Comparison of ENCODE assay signal across 11 cellular contexts in the genomic region with DNA sequence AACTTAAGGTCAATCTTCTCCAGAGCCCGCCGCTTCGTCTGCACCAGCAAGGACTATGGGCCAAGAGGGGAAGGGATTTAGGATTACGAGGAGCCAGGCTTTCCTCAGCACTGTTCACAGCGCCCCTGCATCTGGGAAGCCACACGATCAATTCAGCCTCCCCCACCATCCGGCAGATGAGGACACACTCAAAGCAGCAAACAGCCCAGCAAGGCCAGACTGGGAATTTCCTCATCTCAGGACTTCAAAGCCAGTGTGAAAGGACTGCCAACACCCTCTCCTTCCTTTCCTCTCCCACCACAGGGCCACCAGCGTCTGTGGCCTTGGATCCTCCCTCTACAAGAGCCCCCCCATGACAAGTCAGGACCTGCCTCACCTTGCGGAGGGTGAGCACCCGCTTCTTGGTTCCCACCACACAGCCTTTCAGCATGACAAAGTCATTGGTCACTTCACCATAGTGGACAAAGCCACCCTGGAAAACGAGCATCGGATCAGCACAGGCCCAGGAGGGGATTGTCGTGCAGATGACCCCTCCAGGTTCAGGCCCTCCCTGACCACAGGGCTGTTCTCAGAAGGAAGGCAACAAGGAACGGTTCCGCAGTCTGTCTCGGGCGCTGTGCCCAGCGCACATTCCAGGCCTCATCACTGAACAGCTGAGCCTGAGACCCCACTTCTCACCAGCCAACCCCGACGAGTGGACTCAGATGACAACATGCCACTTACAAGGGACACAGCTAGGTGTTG. TPM values are rescaled to one million over a fixed set of nuclear protein-coding genes. Genes with fewer than 3 reads are reported as not detected.
DNase-seq lines count a peak whose midpoint lies in the region; ATAC-seq and TF ChIP-seq lines count a peak whose summit lies in the region.
"Had no signal": no experiment of that assay in that cellular context is flagged by ENCODE, and none has a peak within 500 bp of the region (broad histone marks: within the 10 kb centered on the region; RNA-seq: fewer than 3 reads in every experiment).

No MANE protein-coding gene starts in this region.

- no peaks in the 10 kb centered on the region for H3K9me2 ChIP-seq in OCI-LY7 (ENCODE audit: insufficient read depth, low read length)

- intact Hi-C loops in OCI-LY7 (cut with micrococcal nuclease; ENCODE audit: unreplicated experiment) (no loop called here), psoas muscle (cut with DNase I) (loop anchor here (5.0 to 10.0 kb wide), 3 partner anchors 71 to 439 kb away; partner anchors contain the start of genes CBX6 (in 1 of the 2) and PDGFB (in 1 of the 2))
- intact Hi-C loops in activated CD4-positive, alpha-beta T cell treated with anti-CD3 and anti-CD28 coated beads for 36 hours (cut with DNase I, micrococcal nuclease): loop anchor here (5.0 to 10.0 kb wide), 2 partner anchors 96 to 299 kb away; partner anchors contain the start of gene APOBEC3C (in 1 of the 2)

- H2AFZ ChIP-seq in OCI-LY7 (ENCODE audit: low read length): no peak overlapping the region

- TF ChIP-seq CTCF in OCI-LY7 (conservative IDR thresholded peaks at IDR 0.05; ENCODE audit: low read length) (no peak), psoas muscle (IDR thresholded peaks at IDR 0.05) (no peak)

- H3K36me3 Mint-ChIP-seq in activated naive CD4-positive, alpha-beta T cell treated with anti-CD3 and anti-CD28 coated beads, Interleukin-2, amount 50 U/mL, for 24 hours: peaks cover 34% of the 10 kb centered on the region
- H3K36me3 Mint-ChIP-seq in activated CD4-positive, alpha-beta T cell treated with anti-CD3 and anti-CD28 coated beads for 36 hours (ENCODE audit: low read depth): peaks cover 68% of the 10 kb centered on the region

- H4K20me1 ChIP-seq in OCI-LY7 (ENCODE audit: insufficient read depth, low read length): peaks cover 49% of the 10 kb centered on the region

- H3K4me1 ChIP-seq in OCI-LY7 (ENCODE audit: insufficient read depth, low read length, poor library complexity, severe bottlenecking): peaks cover 69% of the 10 kb centered on the region
- H3K4me1 ChIP-seq in psoas muscle: peaks cover 55% of the 10 kb centered on the region

- H3K36me3 ChIP-seq in OCI-LY7 (ENCODE audit: insufficient read depth, low read length): peaks cover 91% of the 10 kb centered on the region
- H3K36me3 ChIP-seq in psoas muscle (ENCODE audit: insufficient read depth in 1 of 2, low read depth in 1 of 2): peaks cover 10 to 71% of the 10 kb centered on the region in 2 donors

- no peaks in the 10 kb centered on the region for H3K9me3 Mint-ChIP-seq in activated naive CD4-positive, alpha-beta T cell treated with anti-CD3 and anti-CD28 coated beads, Interleukin-2, amount 50 U/mL, for 24 hours
- no peaks in the 10 kb centered on the region for H3K9me3 Mint-ChIP-seq in activated CD4-positive, alpha-beta T cell treated with anti-CD3 and anti-CD28 coated beads for 36 hours (ENCODE audit: low read depth)

- WGBS in psoas muscle, 3 donors: 64 to 65% (median 64%) methylated on average over 20 of the region's 20 CpGs

- H3K4me3 ChIP-seq in OCI-LY7 (ENCODE audit: low read depth, low read length, poor library complexity, severe bottlenecking): no peak overlapping the region
- peak overlapping the region; percentile 15 for H3K4me3 ChIP-seq in psoas muscle
- H3K4me3 ChIP-seq: colonic mucosa, sigmoid colon had no signal

- peaks cover 44% of the 10 kb centered on the region for H3K79me2 ChIP-seq in OCI-LY7 (ENCODE audit: insufficient read depth, low read depth, low read length)

- H3K27ac ChIP-seq in OCI-LY7 (ENCODE audit: low read depth, low read length, poor library complexity, severe bottlenecking) (no peak overlapping the region), caudate nucleus (ENCODE audit: low read depth, low read length) (peak overlapping the region; percentile 13), psoas muscle (peak overlapping the region; percentile 26)
- H3K27ac ChIP-seq: colonic mucosa, sigmoid colon had no signal

- POLR2A ChIA-PET in OCI-LY7 (lab: Charles Lee): no interaction called here
- POLR2A ChIA-PET in activated CD4-positive, alpha-beta T cell treated with anti-CD3 and anti-CD28 coated beads for 36 hours (lab: Charles Lee): interaction anchor here (0.7 to 1.0 kb wide), 2 partner anchors 149 to 372 kb away, joined by 3 read pairs; no protein-coding TSS in a partner anchor

- DNase-seq in activated naive CD4-positive, alpha-beta T cell (lab: John Stamatoyannopoulos, UW): no peak
- DNase-seq in OCI-LY7 (ENCODE audit: low spot score): no peak
- DNase-seq in caudate nucleus (lab: John Stamatoyannopoulos, UW): no peak
- no peak for DNase-seq in psoas muscle
- no peak for DNase-seq in activated CD4-positive, alpha-beta T cell treated with anti-CD3 and anti-CD28 coated beads for 36 hours
- no peak for DNase-seq in NCI-H510A (lab: John Stamatoyannopoulos, UW)
- DNase-seq in putamen (ENCODE audit: low spot score): no peak
- DNase-seq: colonic mucosa, NCI-H774, sigmoid colon had no signal

- no peak for ATAC-seq in psoas muscle
- ATAC-seq in activated CD4-positive, alpha-beta T cell treated with anti-CD3 and anti-CD28 coated beads for 36 hours: no peak

- no peaks in the 10 kb centered on the region for H3K27me3 Mint-ChIP-seq in activated naive CD4-positive, alpha-beta T cell treated with anti-CD3 and anti-CD28 coated beads, Interleukin-2, amount 50 U/mL, for 24 hours
- H3K27me3 Mint-ChIP-seq in activated CD4-positive, alpha-beta T cell treated with anti-CD3 and anti-CD28 coated beads for 36 hours: no peaks in the 10 kb centered on the region

- H3K27ac Mint-ChIP-seq in activated naive CD4-positive, alpha-beta T cell treated with anti-CD3 and anti-CD28 coated beads, Interleukin-2, amount 50 U/mL, for 24 hours: peak overlapping the region; percentile 96
- no peak overlapping the region for H3K27ac Mint-ChIP-seq in activated CD4-positive, alpha-beta T cell treated with anti-CD3 and anti-CD28 coated beads for 36 hours

- peaks cover 43% of the 10 kb centered on the region for H3K4me1 Mint-ChIP-seq in activated naive CD4-positive, alpha-beta T cell treated with anti-CD3 and anti-CD28 coated beads, Interleukin-2, amount 50 U/mL, for 24 hours
- H3K4me1 Mint-ChIP-seq in activated CD4-positive, alpha-beta T cell treated with anti-CD3 and anti-CD28 coated beads for 36 hours: peaks cover 35% of the 10 kb centered on the region

- BruUV-seq in OCI-LY7 (replicated peaks; lab: Mats Ljungman, UMichigan): TSS peak; percentile 7

- CTCF ChIA-PET in OCI-LY7 (lab: Charles Lee; ENCODE audit: unreplicated experiment): no interaction called here
- CTCF ChIA-PET in activated CD4-positive, alpha-beta T cell treated with anti-CD3 and anti-CD28 coated beads for 36 hours (lab: Charles Lee): interaction anchor here (1.4 to 4.6 kb wide), 2 partner anchors 141 to 443 kb away, joined by 3 to 70 read pairs; no protein-coding TSS in a partner anchor

- H3K4me3 Mint-ChIP-seq in activated naive CD4-positive, alpha-beta T cell treated with anti-CD3 and anti-CD28 coated beads, Interleukin-2, amount 50 U/mL, for 24 hours: peak overlapping the region; percentile 100
- H3K4me3 Mint-ChIP-seq in activated CD4-positive, alpha-beta T cell treated with anti-CD3 and anti-CD28 coated beads for 36 hours: no peak overlapping the region

- H3K27me3 ChIP-seq in psoas muscle (ENCODE audit: insufficient read depth in 3 of 3, low read length in 2 of 3): no peaks in the 10 kb centered on the region
- H3K27me3 ChIP-seq: colonic mucosa, sigmoid colon had no signal

- H3K4me2 ChIP-seq in OCI-LY7 (ENCODE audit: low read length): no peak overlapping the region

- no peaks in the 10 kb centered on the region for H3K9me3 ChIP-seq in OCI-LY7 (ENCODE audit: low read length)
- H3K9me3 ChIP-seq in psoas muscle: no peaks in the 10 kb centered on the region
- H3K9me3 ChIP-seq: colonic mucosa, sigmoid colon had no signal

RNA-seq across cellular contexts. Expression of gene RPL3, which starts 6.0 kb away (rescaled TPM):
- total RNA-seq in OCI-LY7 (2014; rRNA removed; shearing (Covaris generic)): 2,313 and 2,662 TPM in 2 replicates
- total RNA-seq in OCI-LY7 (2022) (2,385 and 2,457 TPM in 2 replicates), psoas muscle (100 to 1,000 TPM; 266 to 539 (median 329) TPM)
- polyA plus RNA-seq in psoas muscle: 1,000 to 10,000 TPM in 1 of 3 donors, 100 to 1,000 TPM in 2; 470 to 1,471 (median 727) TPM
- 1,000 to 10,000 TPM; 2,519 to 3,155 TPM for total RNA-seq in activated CD4-positive, alpha-beta T cell treated with anti-CD3 and anti-CD28 coated beads for 36 hours

RNA-seq across cellular contexts. Expression of gene SYNGR1, which starts 36.4 kb away (rescaled TPM):
- 9.0 and 10.2 TPM in 2 replicates for total RNA-seq in OCI-LY7 (2014; rRNA removed; shearing (Covaris generic))
- total RNA-seq in OCI-LY7 (2022): 22.5 and 23.3 TPM in 2 replicates
- 10 to 100 TPM; 15.3 to 20.4 (median 16.0) TPM for total RNA-seq in psoas muscle
- 10 to 100 TPM; 28.5 to 39.9 (median 37.1) TPM for polyA plus RNA-seq in psoas muscle
- under 1 TPM; 0.58 to 0.89 TPM for total RNA-seq in activated CD4-positive, alpha-beta T cell treated with anti-CD3 and anti-CD28 coated beads for 36 hours

Comparison
In these comparisons a context has a peak if more than half of its experiments do, and no peak if none do; other contexts are left out.
1. RNA of gene RPL3, which starts 6.0 kb away (total RNA-seq): 2,519 to 3,155 TPM in activated CD4-positive, alpha-beta T cell treated with anti-CD3 and anti-CD28 coated beads for 36 hours and 2,313 to 2,662 TPM in OCI-LY7; 266 to 539 TPM in psoas muscle; every median in the first group is over 4 times any median in the second.
2. RNA of gene SYNGR1, which starts 36.4 kb away (total RNA-seq): 9.0 to 23.3 TPM in OCI-LY7 and 15.3 to 20.4 TPM in psoas muscle; 0.58 to 0.89 TPM in activated CD4-positive, alpha-beta T cell treated with anti-CD3 and anti-CD28 coated beads for 36 hours; every median in the first group is over 4 times any median in the second.